In the genomic region with DNA sequence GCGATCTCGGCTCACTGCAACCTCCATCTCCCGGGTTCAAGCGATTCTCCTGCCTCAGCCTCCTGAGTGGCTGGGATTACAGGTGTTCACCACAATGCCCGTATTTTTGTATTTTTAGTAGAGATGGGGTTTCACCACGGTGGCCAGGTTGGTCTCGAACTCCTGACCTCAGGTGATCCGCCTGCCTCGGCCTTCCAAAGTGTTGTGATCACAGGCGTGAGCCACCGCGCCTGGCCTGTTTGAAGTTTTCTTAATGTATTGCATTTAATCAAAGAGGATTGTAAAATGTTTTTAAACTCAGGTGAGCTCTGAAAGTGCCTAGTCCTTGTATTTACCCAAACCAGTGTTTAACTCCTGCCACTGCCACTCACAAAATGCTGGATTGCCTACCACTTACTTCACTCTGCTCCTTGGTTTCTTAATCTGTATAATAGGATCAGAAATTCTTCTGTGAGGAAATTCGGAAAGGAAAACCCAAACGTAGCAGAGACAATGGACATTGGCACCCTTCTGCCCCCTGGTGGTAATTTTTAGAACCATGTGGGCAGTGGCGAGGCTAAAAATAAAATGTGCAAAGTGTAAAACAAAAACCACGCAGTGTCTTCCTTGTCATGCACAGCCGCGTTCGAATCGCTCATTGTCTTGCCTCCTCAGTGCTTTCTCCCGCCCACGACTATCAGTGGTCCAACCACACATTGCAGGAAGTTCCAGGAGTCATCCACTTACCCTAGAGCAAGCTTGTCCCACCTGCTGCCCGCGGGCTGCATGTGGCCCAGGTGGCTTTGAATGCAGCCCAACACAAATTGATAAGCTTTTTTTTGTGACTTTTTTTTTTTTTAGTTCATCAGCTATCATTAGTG, we compare ENCODE assay signal across 8 cellular contexts. TPM values are rescaled to one million over a fixed set of nuclear protein-coding genes. Genes with fewer than 3 reads are reported as not detected.
A peak's percentile ranks its signal among the peaks of the same experiment; 100 is the strongest.
DNase-seq lines count a peak whose midpoint lies in the region; ATAC-seq, FAIRE-seq and TF ChIP-seq lines count a peak whose summit lies in the region.

No MANE protein-coding gene starts in this region.

- peak; percentile 88 for TF ChIP-seq CTCF in RWPE2 (IDR thresholded peaks at IDR 0.05; ENCODE audit: poor library complexity, severe bottlenecking)
- TF ChIP-seq CTCF in glutamatergic neuron (IDR thresholded peaks at IDR 0.05; ENCODE audit: partially characterized antibody, unreplicated experiment) = peak; percentile 94
- peak; percentile 69 to 97 (median 88) for TF ChIP-seq CTCF in prostate gland (IDR thresholded peaks at IDR 0.05)

- TF ChIP-seq POLR2A in prostate gland (IDR thresholded peaks at IDR 0.05) = no peak

- peaks cover 9% of the 10 kb centered on the region for H3K4me1 Mint-ChIP-seq in glutamatergic neuron (ENCODE audit: low read depth, unreplicated experiment)

- H3K4me1 ChIP-seq in RWPE2 (ENCODE audit: insufficient read depth, poor library complexity, severe bottlenecking) = peaks cover 9% of the 10 kb centered on the region
- no peaks in the 10 kb centered on the region for H3K4me1 ChIP-seq in prostate gland (replicated peaks)

- peaks cover 2% of the 10 kb centered on the region for H3K27me3 Mint-ChIP-seq in glutamatergic neuron (ENCODE audit: unreplicated experiment)

- ATAC-seq in GM21786 (IDR thresholded peaks at IDR 0.05; ENCODE audit: unreplicated experiment) (peak; percentile 77), RWPE2 (ENCODE audit: low read depth) (peak; percentile 57; the same call in 2 of the 3 replicates)

- H3K27ac ChIP-seq in RWPE2 (ENCODE audit: poor library complexity, severe bottlenecking) (no peak overlapping the region), prostate gland (no peak overlapping the region)

- H3K36me3 ChIP-seq in RWPE2 (ENCODE audit: low read depth) (no peaks in the 10 kb centered on the region), prostate gland (no peaks in the 10 kb centered on the region)

- no peak for FAIRE-seq in urothelium cell line (lab: Jason Lieb, UNC)

- H3K4me3 ChIP-seq in RWPE2 (ENCODE audit: severe bottlenecking) = no peak overlapping the region
- H3K4me3 ChIP-seq in prostate gland = no peak overlapping the region

- DNase-seq in EH (ENCODE audit: low read depth) (peak; percentile 67), Kasumi-1 (lab: John Stamatoyannopoulos, UW) (peak; percentile 87 to 90), RWPE2 (ENCODE audit: low spot score) (no peak), glutamatergic neuron (peak; percentile 65), prostate gland (ENCODE audit: low spot score) (peak; percentile 40), urothelium cell line (ENCODE audit: low spot score) (peak; percentile 60)
- peak; percentile 83 for DNase-seq in activated effector memory CD4-positive, alpha-beta T cell treated with anti-CD3 and anti-CD28 coated beads, Interleukin-2, amount 50 U/mL, for 16 hours

- intact Hi-C loops in prostate gland (cut with DNase I) = loop anchor here (5.0 kb wide), 2 partner anchors 77 to 147 kb away; no protein-coding TSS in a partner anchor

- H3K4me3 Mint-ChIP-seq in glutamatergic neuron (ENCODE audit: unreplicated experiment) = no peak overlapping the region

- H3K27me3 ChIP-seq in RWPE2 (ENCODE audit: insufficient read depth, poor library complexity, severe bottlenecking) (no peaks in the 10 kb centered on the region), prostate gland (replicated peaks; ENCODE audit: insufficient read depth) (no peaks in the 10 kb centered on the region)

- H3K9me3 ChIP-seq in RWPE2 (ENCODE audit: severe bottlenecking) (no peaks in the 10 kb centered on the region), prostate gland (no peaks in the 10 kb centered on the region)

- peaks cover 2% of the 10 kb centered on the region for H3K9me3 Mint-ChIP-seq in glutamatergic neuron (ENCODE audit: unreplicated experiment)

- no peak overlapping the region for H3K27ac Mint-ChIP-seq in glutamatergic neuron (ENCODE audit: unreplicated experiment)

- peaks cover 6% of the 10 kb centered on the region for H3K36me3 Mint-ChIP-seq in glutamatergic neuron (ENCODE audit: unreplicated experiment)

- WGBS in prostate gland = 41% methylated on average over 24 of the region's 24 CpGs

RNA-seq across cellular contexts. Expression of a gene that starts 27.3 kb away (rescaled TPM):
- total RNA-seq in glutamatergic neuron (ENCODE audit: unreplicated experiment) (3.3 TPM), prostate gland (1 to 10 TPM; 2.2 to 6.3 TPM)

RNA-seq across cellular contexts. Expression of a gene that starts 27.4 kb away (rescaled TPM):
- total RNA-seq in glutamatergic neuron (ENCODE audit: unreplicated experiment) (20.1 TPM), prostate gland (10 to 100 TPM; 32.6 to 60.4 TPM)

RNA-seq across cellular contexts. Expression of a gene that starts 45.3 kb away (rescaled TPM):
- total RNA-seq in glutamatergic neuron (ENCODE audit: unreplicated experiment) (0.42 TPM), prostate gland (1 to 10 TPM; 2.0 to 5.5 TPM)

RNA-seq across cellular contexts. Expression of a gene that starts 54.9 kb away (rescaled TPM):
- total RNA-seq in glutamatergic neuron (ENCODE audit: unreplicated experiment) (128 TPM), prostate gland (10 to 100 TPM; 37.4 to 48.3 TPM)
